ENCODE assay signal across 10 cellular contexts in the genomic region with DNA sequence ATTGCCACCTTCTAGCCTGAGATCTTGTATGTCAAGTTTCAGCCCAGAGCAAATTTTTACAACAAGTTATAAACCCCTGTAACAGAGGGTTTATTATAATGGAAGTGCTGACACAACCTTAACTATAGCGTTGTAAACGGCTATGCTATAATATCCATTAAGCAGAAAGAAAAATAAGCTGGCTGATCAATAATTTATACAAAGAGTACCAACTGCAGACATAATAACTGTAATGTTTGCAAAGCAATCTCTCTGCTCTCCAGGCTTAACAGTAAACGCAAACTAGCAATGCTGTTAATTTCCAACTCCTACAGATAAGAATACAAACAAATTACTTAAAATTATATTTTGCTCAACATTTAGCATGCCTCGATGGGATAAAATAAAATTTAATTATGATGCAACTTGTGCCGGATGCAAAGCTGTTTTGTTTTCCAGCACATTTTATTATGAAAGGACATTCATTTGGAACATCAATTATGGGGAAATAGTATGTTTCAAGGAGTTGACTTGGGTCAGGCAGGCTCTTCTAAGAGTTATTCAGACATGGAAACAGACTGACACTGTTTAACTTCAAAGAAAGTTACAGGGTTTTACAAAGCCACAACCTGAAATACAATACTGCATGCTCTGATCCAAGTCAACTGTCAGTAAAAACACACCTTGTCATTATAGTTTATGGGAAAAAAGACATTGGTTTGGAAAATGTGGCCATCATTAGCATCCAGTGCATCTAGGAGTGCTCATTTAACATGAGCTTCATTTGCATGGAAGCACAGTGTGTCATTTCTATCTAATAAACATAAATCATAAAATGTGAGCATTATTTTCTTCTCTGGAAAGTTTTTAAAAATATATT. TPM values are rescaled to one million over a fixed set of nuclear protein-coding genes. Genes with fewer than 3 reads are reported as not detected.
"Had no signal": no experiment of that assay in that cellular context is flagged by ENCODE, and none has a peak within 500 bp of the region (broad histone marks: within the 10 kb centered on the region; RNA-seq: fewer than 3 reads in every experiment).

No MANE protein-coding gene starts in this region.

- H3K4me3 Mint-ChIP-seq: activated CD4-positive, alpha-beta T cell treated with anti-CD3 and anti-CD28 coated beads, Interleukin-2, amount 10 ng/mL, durations not matched to agents 24 days and 14 days; activated naive CD8-positive, alpha-beta T cell treated with anti-CD3 and anti-CD28 coated beads, Interleukin-2, amount 50 U/mL, for 24 hours; natural killer cell; WTC11 had no signal

- H3K27ac Mint-ChIP-seq: activated CD4-positive, alpha-beta T cell treated with anti-CD3 and anti-CD28 coated beads, Interleukin-2, amount 10 ng/mL, durations not matched to agents 24 days and 14 days; activated naive CD8-positive, alpha-beta T cell treated with anti-CD3 and anti-CD28 coated beads, Interleukin-2, amount 50 U/mL, for 24 hours; natural killer cell; WTC11 had no signal

- H3K4me1 Mint-ChIP-seq: activated CD4-positive, alpha-beta T cell treated with anti-CD3 and anti-CD28 coated beads, Interleukin-2, amount 10 ng/mL, durations not matched to agents 24 days and 14 days; activated naive CD8-positive, alpha-beta T cell treated with anti-CD3 and anti-CD28 coated beads, Interleukin-2, amount 50 U/mL, for 24 hours; natural killer cell had no signal

- DNase-seq: activated CD4-positive, alpha-beta T cell treated with anti-CD3 and anti-CD28 coated beads, Interleukin-2, amount 10 ng/mL, durations not matched to agents 24 days and 14 days; activated naive CD4-positive, alpha-beta T cell treated with Interleukin-2 at 50 U/mL for 16 hours; activated naive CD8-positive, alpha-beta T cell treated with anti-CD3 and anti-CD28 coated beads, Interleukin-2, amount 50 U/mL, for 24 hours; esophagus squamous epithelium; foreskin fibroblast; head of caudate nucleus; natural killer cell; nucleus accumbens; stomach had no signal

- H3K36me3 Mint-ChIP-seq: natural killer cell, WTC11 had no signal

- H3K9me3 Mint-ChIP-seq: activated CD4-positive, alpha-beta T cell treated with anti-CD3 and anti-CD28 coated beads, Interleukin-2, amount 10 ng/mL, durations not matched to agents 24 days and 14 days; activated naive CD8-positive, alpha-beta T cell treated with anti-CD3 and anti-CD28 coated beads, Interleukin-2, amount 50 U/mL, for 24 hours; natural killer cell; WTC11 had no signal

RNA-seq across cellular contexts. Expression of a gene that starts 6.6 kb away (rescaled TPM):
- total RNA-seq: activated CD4-positive, alpha-beta T cell treated with anti-CD3 and anti-CD28 coated beads, Interleukin-2, amount 10 ng/mL, durations not matched to agents 24 days and 14 days had no signal
